21 cellular contexts compared by ENCODE assay signal in the genomic region with DNA sequence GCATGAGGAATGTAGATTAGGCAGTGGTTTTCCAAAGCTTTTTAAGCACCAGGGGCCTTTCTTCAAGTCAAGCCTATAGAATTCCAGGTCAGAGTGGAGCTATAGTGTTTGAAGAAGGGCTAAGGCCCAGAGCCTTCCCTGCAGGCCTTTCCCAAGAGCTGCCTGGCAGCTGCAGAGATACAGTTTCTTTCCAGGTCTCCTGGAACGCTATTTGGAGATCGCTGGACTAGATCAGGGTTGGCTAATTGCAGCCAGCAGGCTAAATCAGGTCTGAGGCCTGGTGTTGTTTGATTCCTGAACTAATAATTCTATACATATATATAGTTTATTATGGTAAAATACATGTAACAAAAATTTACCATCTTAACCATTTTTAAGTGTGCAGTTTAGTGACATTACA.
"Had no signal": no experiment of that assay in that cellular context is flagged by ENCODE, and none has a peak within 500 bp of the region (broad histone marks: within the 10 kb centered on the region; RNA-seq: fewer than 3 reads in every experiment).

No MANE protein-coding gene starts in this region.

- H3K79me2 ChIP-seq: parathyroid adenoma had no signal

- H3K27me3 ChIP-seq: esophagus squamous epithelium, sigmoid colon, stomach, thyroid gland had no signal

- H3K27ac ChIP-seq: coronary artery, esophagus squamous epithelium, lower lobe of right lung, parathyroid adenoma, sigmoid colon, stomach, thyroid gland had no signal

- H3K36me3 ChIP-seq: esophagus squamous epithelium, lower lobe of right lung, sigmoid colon, stomach, thyroid gland had no signal

- H3K4me1 ChIP-seq: esophagus squamous epithelium, parathyroid adenoma, stomach, thyroid gland had no signal

- ATAC-seq: left ventricle myocardium superior; lower lobe of right lung; mucosa of descending colon; natural killer cell treated with Interleukin-12 subunit alpha and Interleukin-12 subunit beta and Interleukin-15 and Interleukin-18, amount 100 ng/mL, for 72 hours; right cardiac atrium; stimulated activated effector memory CD8-positive, alpha-beta T cell treated with anti-CD3 and anti-CD28 coated beads, Interleukin-12 subunit alpha, Interleukin-12 subunit beta, amount 100 ng/mL, for 72 hours had no signal

- DNase-seq: dermis blood vessel endothelial cell; effector memory CD4-positive, alpha-beta T cell; esophagus squamous epithelium; foreskin melanocyte; hypothalamus; immature natural killer cell; left ventricle myocardium superior; lower lobe of right lung; mucosa of descending colon; naive B cell; right cardiac atrium; sigmoid colon; stimulated activated CD4-positive, alpha-beta T cell treated with anti-CD3 and anti-CD28 coated beads, Interleukin-2, amount 100 ng/mL, for 24 hours; stimulated activated CD4-positive, alpha-beta T cell treated with anti-CD3 and anti-CD28 coated beads, Interleukin-4, amount 100 ng/mL, for 24 hours; stimulated activated naive CD4-positive, alpha-beta T cell treated with Interleukin-2 at 50 U/mL for 16 hours; stomach; thyroid gland had no signal

- H3K9ac ChIP-seq: parathyroid adenoma had no signal

- H3K4me3 ChIP-seq: coronary artery, esophagus squamous epithelium, lower lobe of right lung, mucosa of descending colon, sigmoid colon, stomach, thyroid gland had no signal

- H2AFZ ChIP-seq: parathyroid adenoma had no signal

- H3K9me3 ChIP-seq: lower lobe of right lung, mucosa of descending colon, sigmoid colon, thyroid gland had no signal
